15 cellular contexts compared by ENCODE assay signal in the genomic region with DNA sequence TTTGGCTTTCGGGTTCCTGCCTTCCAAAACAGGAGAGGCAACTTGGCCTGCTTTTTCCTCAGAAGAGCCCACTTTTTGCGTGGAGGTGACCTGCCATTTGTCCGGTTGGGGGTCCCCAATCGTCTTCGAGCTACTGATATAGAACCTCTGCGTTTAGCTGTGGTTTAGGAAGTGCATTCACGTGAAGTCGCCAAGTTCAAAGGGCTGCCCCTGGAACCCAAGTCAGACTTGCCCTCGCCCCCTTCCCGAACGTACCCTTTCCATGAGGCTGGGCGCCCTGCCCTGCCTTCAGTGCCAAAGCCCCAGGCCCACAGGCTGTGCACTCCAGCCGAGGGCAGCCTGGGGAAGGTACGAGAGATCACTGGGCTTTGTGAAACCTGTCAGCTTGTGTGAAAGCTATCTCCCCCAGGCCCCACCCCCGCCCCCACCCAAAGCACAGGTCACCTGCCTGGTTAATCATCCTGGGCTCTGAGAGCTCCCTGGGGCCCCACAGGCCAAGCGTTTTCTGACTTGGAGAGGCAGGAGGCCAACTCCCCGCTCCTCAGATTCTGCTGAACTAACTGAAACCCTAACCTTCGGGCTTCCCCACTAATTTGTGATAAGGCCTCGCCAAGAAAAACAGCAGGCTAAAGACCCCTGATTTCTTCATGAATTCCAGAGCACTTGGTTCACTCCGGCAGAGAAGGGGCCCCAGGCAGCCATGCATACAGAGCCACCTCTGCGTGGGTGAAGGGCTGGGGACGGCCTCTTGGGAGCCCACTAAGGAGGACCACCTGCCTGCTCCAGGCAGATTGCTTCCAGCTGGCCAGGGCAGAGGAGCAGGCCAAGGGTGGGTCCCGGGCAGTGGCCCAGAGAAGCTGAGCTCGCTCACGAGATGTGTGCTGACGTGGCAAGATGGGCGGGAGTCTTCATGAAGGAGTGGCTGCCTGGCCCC. TPM values are rescaled to one million over a fixed set of nuclear protein-coding genes. Genes with fewer than 3 reads are reported as not detected.
DNase-seq lines count a peak whose midpoint lies in the region; ATAC-seq and TF ChIP-seq lines count a peak whose summit lies in the region.
"Had no signal": no experiment of that assay in that cellular context is flagged by ENCODE, and none has a peak within 500 bp of the region (broad histone marks: within the 10 kb centered on the region; RNA-seq: fewer than 3 reads in every experiment).

No MANE protein-coding gene starts in this region.

- no peak overlapping the region for H2AFZ ChIP-seq in mammary epithelial cell (ENCODE audit: low read depth, low read length)

- no peak for TF ChIP-seq EP300 in gastroesophageal sphincter (IDR thresholded peaks at IDR 0.05)

- H3K27me3 Mint-ChIP-seq in nephron (ENCODE audit: low read depth) = peaks cover 7% of the 10 kb centered on the region

- DNase-seq in breast epithelium (ENCODE audit: low spot score in 2 of 2) (no peak), mammary epithelial cell (no peak), uterus (peak; percentile 81 to 92)
- DNase-seq in stimulated activated CD8-positive, alpha-beta memory T cell treated with anti-CD3 and anti-CD28 coated beads, Interleukin-4, amount 100 ng/mL, for 48 hours = no peak
- no peak for DNase-seq in stimulated activated CD4-positive, alpha-beta T cell treated with anti-CD3 and anti-CD28 coated beads, Interleukin-1b, Interleukin-23, amount 100 ng/mL, for 48 hours
- DNase-seq: activated CD4-positive, CD25-positive, alpha-beta regulatory T cell treated with anti-CD3 and anti-CD28 coated beads, Interleukin-2, amount 50 U/mL, for 72 hours; DMS 273 treated with DMSO at 0.1 percent for 48 hours; NCI-H446 treated with DMSO at 0.1 percent for 48 hours; PC-3; SW 1271 had no signal

- BruUV-seq in mammary epithelial cell (replicated peaks; lab: Mats Ljungman, UMichigan) = no TSS peak

- peak overlapping the region; percentile 98 to 99 (median 99) for H3K27ac Mint-ChIP-seq in nephron

- TF ChIP-seq POLR2A in breast epithelium (IDR thresholded peaks at IDR 0.05) = no peak
- TF ChIP-seq POLR2A in gastroesophageal sphincter (IDR thresholded peaks at IDR 0.05) = no peak
- no peak for TF ChIP-seq POLR2A in uterus (IDR thresholded peaks at IDR 0.05)

- no peaks in the 10 kb centered on the region for H4K20me1 ChIP-seq in mammary epithelial cell (ENCODE audit: insufficient read depth, low read length)

- H3K4me1 Mint-ChIP-seq in nephron = peaks cover 87% of the 10 kb centered on the region

- H3K27ac ChIP-seq in breast epithelium (peak overlapping the region; percentile 10 to 63), mammary epithelial cell (ENCODE audit: insufficient read depth, low read depth, low read length) (no peak overlapping the region), gastroesophageal sphincter (peak overlapping the region in 1 of 4 donors; percentile 62), uterus (peak overlapping the region; percentile 60 to 67)
- H3K27ac ChIP-seq: 22Rv1, skin epidermis had no signal

- H3K27me3 ChIP-seq in breast epithelium (no peaks in the 10 kb centered on the region), mammary epithelial cell (ENCODE audit: insufficient read depth, low read length) (peaks cover 19% of the 10 kb centered on the region), gastroesophageal sphincter (no peaks in the 10 kb centered on the region), uterus (no peaks in the 10 kb centered on the region)

- no peak for TF ChIP-seq CTCF in breast epithelium (IDR thresholded peaks at IDR 0.05)
- no peak for TF ChIP-seq CTCF in mammary epithelial cell (conservative IDR thresholded peaks at IDR 0.05 in 1 of 2, IDR thresholded peaks at IDR 0.05 in 1 of 2; ENCODE audit: extremely low read depth in 1 of 2, insufficient read depth in 1 of 2, low read depth in 1 of 2, low read length in 2 of 2)
- no peak for TF ChIP-seq CTCF in gastroesophageal sphincter (IDR thresholded peaks at IDR 0.05)
- no peak for TF ChIP-seq CTCF in nephron (IDR thresholded peaks at IDR 0.05; ENCODE audit: unreplicated experiment in 3 of 3)
- TF ChIP-seq CTCF in uterus (IDR thresholded peaks at IDR 0.05) = no peak

- H3K4me3 ChIP-seq in breast epithelium (no peak overlapping the region), mammary epithelial cell (replicated peaks in 1 of 3; ENCODE audit: insufficient read depth in 1 of 3, low read depth in 2 of 3, low read length in 3 of 3) (no peak overlapping the region), gastroesophageal sphincter (no peak overlapping the region), uterus (no peak overlapping the region)
- H3K4me3 ChIP-seq: skin epidermis had no signal

- H3K4me3 Mint-ChIP-seq in nephron = peak overlapping the region; percentile 45 to 65 (median 58)

- WGBS in mammary epithelial cell (ENCODE audit: low coverage, missing lambda C conversion rate) = 92% methylated on average over 18 of the region's 27 CpGs
- 83 to 93% methylated on average over 7 to 13 of the region's 27 CpGs for WGBS in gastroesophageal sphincter (ENCODE audit: low coverage in 1 of 2), 2 donors

- CTCF ChIA-PET in mammary epithelial cell (lab: Charles Lee; ENCODE audit: low non-redundant PET) = no interaction called here

- H3K36me3 ChIP-seq in breast epithelium (no peaks in the 10 kb centered on the region), mammary epithelial cell (ENCODE audit: insufficient read depth, low read length) (no peaks in the 10 kb centered on the region), gastroesophageal sphincter (no peaks in the 10 kb centered on the region), uterus (no peaks in the 10 kb centered on the region)

- no peaks in the 10 kb centered on the region for H3K9me3 Mint-ChIP-seq in nephron

- H3K36me3 Mint-ChIP-seq in nephron (ENCODE audit: low read depth) = no peaks in the 10 kb centered on the region

- in situ Hi-C loops in mammary epithelial cell (cut with MboI; ENCODE audit: low sequenced_read_pairs in 2 of 2) = no loop called here

- peak; percentile 65 for ATAC-seq in gastroesophageal sphincter
- no peak for ATAC-seq in esophagus mucosa
- ATAC-seq: PC-3 had no signal

- dilution Hi-C loops in mammary epithelial cell (cut with HindIII; ENCODE audit: low sequenced_read_pairs) = no loop called here

- H3K9me3 ChIP-seq in breast epithelium (no peaks in the 10 kb centered on the region), mammary epithelial cell (replicated peaks; ENCODE audit: insufficient read depth, low read length) (no peaks in the 10 kb centered on the region), gastroesophageal sphincter (no peaks in the 10 kb centered on the region), uterus (no peaks in the 10 kb centered on the region)

- no peaks in the 10 kb centered on the region for H3K79me2 ChIP-seq in mammary epithelial cell (ENCODE audit: insufficient read depth, low read length)

- no peak overlapping the region for H3K4me2 ChIP-seq in mammary epithelial cell (ENCODE audit: insufficient read depth, low read depth, low read length)

- no peak overlapping the region for H3K9ac ChIP-seq in mammary epithelial cell (ENCODE audit: insufficient read depth, low read length)

- H3K4me1 ChIP-seq in breast epithelium = no peaks in the 10 kb centered on the region
- H3K4me1 ChIP-seq in mammary epithelial cell (ENCODE audit: insufficient read depth, low read length) = no peaks in the 10 kb centered on the region
- peaks cover 0 to 6% (median 4%) of the 10 kb centered on the region in 3 donors for H3K4me1 ChIP-seq in gastroesophageal sphincter
- H3K4me1 ChIP-seq in uterus = no peaks in the 10 kb centered on the region

- intact Hi-C loops in breast epithelium (cut with DNase I; ENCODE audit: low total_unique reads) (loop anchor here (10.0 kb wide), 1 partner anchor 109 kb away; no protein-coding TSS in a partner anchor), mammary epithelial cell (cut with micrococcal nuclease) (no loop called here), uterus (cut with DNase I; ENCODE audit: low total_unique reads) (no loop called here)

RNA-seq across cellular contexts. Expression of a gene that starts 25.8 kb away (rescaled TPM):
- total RNA-seq in breast epithelium = 1 to 10 TPM; 2.1 to 5.3 (median 3.6) TPM
- total RNA-seq in mammary epithelial cell = 1 to 10 TPM in 1 of 2 donors, under 1 TPM in 1; 0.82 to 1.0 TPM
- 0.01 TPM for polyA plus RNA-seq in mammary epithelial cell
- 0.67 TPM for polyA minus RNA-seq in mammary epithelial cell
- total RNA-seq in gastroesophageal sphincter = 1 to 10 TPM in 3 of 4 donors, under 1 TPM in 1; 0.52 to 3.3 (median 1.4) TPM
- 10 to 100 TPM in 2 of 4 donors, 1 to 10 TPM in 2; 2.6 to 19.4 (median 10.9) TPM for total RNA-seq in uterus
- 0.60 TPM for total RNA-seq in esophagus mucosa

Comparison
In these comparisons a context has a peak if more than half of its experiments do, and no peak if none do; other contexts are left out.
1. DNase-seq: peak in uterus (2 of 2); none in breast epithelium (0 of 2), mammary epithelial cell (single experiment), stimulated activated CD8-positive, alpha-beta memory T cell treated with anti-CD3 and anti-CD28 coated beads, Interleukin-4, amount 100 ng/mL, for 48 hours (single experiment) and stimulated activated CD4-positive, alpha-beta T cell treated with anti-CD3 and anti-CD28 coated beads, Interleukin-1b, Interleukin-23, amount 100 ng/mL, for 48 hours (single experiment).